Comparison of ENCODE assay signal across 10 cellular contexts in the genomic region with DNA sequence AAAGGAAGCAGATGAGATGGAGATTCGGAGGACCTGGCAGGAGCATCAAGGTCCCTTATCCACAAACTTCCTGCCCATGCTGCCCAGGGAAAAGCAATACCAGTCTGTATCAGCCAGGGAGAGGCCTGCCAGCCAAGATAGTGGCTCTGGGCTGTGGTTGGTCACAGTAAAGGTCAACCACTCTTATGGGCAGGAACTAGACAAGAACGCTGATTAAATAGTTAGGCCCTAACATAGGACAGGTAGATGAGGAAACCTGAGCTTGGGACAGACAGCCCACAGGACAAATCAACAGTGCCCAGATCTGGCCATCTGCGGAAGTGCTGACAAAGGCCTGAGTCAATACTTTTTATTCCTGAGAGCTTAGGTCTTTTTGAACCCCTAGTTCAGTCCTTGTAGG.
"Had no signal": no experiment of that assay in that cellular context is flagged by ENCODE, and none has a peak within 500 bp of the region (broad histone marks: within the 10 kb centered on the region; RNA-seq: fewer than 3 reads in every experiment).

No MANE protein-coding gene starts in this region.

- H3K4me1 ChIP-seq: testis, uterus had no signal

- H3K36me3 ChIP-seq: uterus had no signal

- H3K27me3 ChIP-seq: testis, uterus had no signal

- H3K4me3 ChIP-seq: lung, testis, uterus had no signal

- H3K9me3 ChIP-seq: testis, uterus had no signal

- H3K27ac ChIP-seq: testis, uterus, VCaP had no signal

- ATAC-seq: activated CD8-positive, alpha-beta T cell treated with anti-CD3 and anti-CD28 coated beads, Interleukin-2, amount 10 ng/mL, durations not matched to agents 7 days and 5 days; naive thymus-derived CD4-positive, alpha-beta T cell had no signal

- DNase-seq: activated CD8-positive, alpha-beta T cell treated with anti-CD3 and anti-CD28 coated beads, Interleukin-2, amount 10 ng/mL, durations not matched to agents 7 days and 5 days; activated naive CD4-positive, alpha-beta T cell treated with anti-CD3 and anti-CD28 coated beads for 36 hours; naive thymus-derived CD4-positive, alpha-beta T cell; nucleus accumbens; stimulated activated CD4-positive, alpha-beta T cell treated with anti-CD3 and anti-CD28 coated beads, Interleukin-15, amount 100 ng/mL, for 24 hours; stimulated activated CD4-positive, alpha-beta T cell treated with anti-CD3 and anti-CD28 coated beads, Interleukin-4, amount 100 ng/mL, for 24 hours; testis; uterus had no signal
